Comparison of ENCODE assay signal across 15 cellular contexts in genomic region chr2:42010743-42011298, GRCh38. TPM values are rescaled to one million over a fixed set of nuclear protein-coding genes. Genes with fewer than 3 reads are reported as not detected.
A peak's percentile ranks its signal among the peaks of the same experiment; 100 is the strongest.
DNase-seq lines count a peak whose midpoint lies in the region; ATAC-seq and TF ChIP-seq lines count a peak whose summit lies in the region.
"Had no signal": no experiment of that assay in that cellular context is flagged by ENCODE, and none has a peak within 500 bp of the region (broad histone marks: within the 10 kb centered on the region; RNA-seq: fewer than 3 reads in every experiment).

No MANE protein-coding gene starts in this region.

- intact Hi-C loops in left ventricle myocardium superior (cut with micrococcal nuclease), result no loop called here
- intact Hi-C loops in left ventricle myocardium inferior (cut with micrococcal nuclease), result no loop called here
- intact Hi-C loops in transverse colon (cut with DNase I; ENCODE audit: low total_unique reads), result no loop called here

- H3K9me3 ChIP-seq in left ventricle myocardium inferior (replicated peaks) (no peaks in the 10 kb centered on the region), SK-N-SH (no peaks in the 10 kb centered on the region), transverse colon (no peaks in the 10 kb centered on the region)

- peak overlapping the region; percentile 48 for H3K27ac Mint-ChIP-seq in glutamatergic neuron (ENCODE audit: unreplicated experiment)
- H3K27ac Mint-ChIP-seq: activated naive CD4-positive, alpha-beta T cell treated with anti-CD3 and anti-CD28 coated beads for 36 hours had no signal

- H3K4me1 Mint-ChIP-seq in glutamatergic neuron (ENCODE audit: low read depth, unreplicated experiment), result peaks cover 11% of the 10 kb centered on the region

- no peak for TF ChIP-seq RAD21 in SK-N-SH (IDR thresholded peaks at IDR 0.05; ENCODE audit: low read length)

- no peak for DNase-seq in left ventricle myocardium superior
- DNase-seq in left ventricle myocardium inferior, result no peak
- DNase-seq in SK-N-SH, result no peak
- no peak for DNase-seq in glutamatergic neuron
- DNase-seq in T1000 (lab: John Stamatoyannopoulos, UW), result no peak
- DNase-seq in Kasumi-1 (lab: John Stamatoyannopoulos, UW), result no peak
- no peak for DNase-seq in transverse colon
- DNase-seq in C1 segment of cervical spinal cord (lab: John Stamatoyannopoulos, UW), result no peak
- DNase-seq: activated CD4-positive, CD25-positive, alpha-beta regulatory T cell treated with anti-CD3 and anti-CD28 coated beads, Interleukin-2, amount 50 U/mL, for 72 hours; activated naive CD4-positive, alpha-beta T cell treated with anti-CD3 and anti-CD28 coated beads for 36 hours; AML-193; effector memory CD4-positive, alpha-beta T cell; nucleus accumbens; stimulated activated CD4-positive, alpha-beta T cell treated with anti-CD3 and anti-CD28 coated beads, Interleukin-4, amount 100 ng/mL, for 4 hours had no signal

- POLR2A ChIA-PET in SK-N-SH (lab: Yijun Ruan, JAX), result no interaction called here

- H4K20me1 ChIP-seq in SK-N-SH (ENCODE audit: insufficient read depth), result no peaks in the 10 kb centered on the region

- no peak for TF ChIP-seq CTCF in left ventricle myocardium inferior (IDR thresholded peaks at IDR 0.05; ENCODE audit: borderline replicate concordance)
- TF ChIP-seq CTCF in SK-N-SH (IDR thresholded peaks at IDR 0.05), result no peak
- TF ChIP-seq CTCF in glutamatergic neuron (IDR thresholded peaks at IDR 0.05; ENCODE audit: partially characterized antibody, unreplicated experiment), result no peak
- TF ChIP-seq CTCF in transverse colon (IDR thresholded peaks at IDR 0.05), result no peak

- H3K4me2 ChIP-seq in SK-N-SH, result no peak overlapping the region

- ATAC-seq in left ventricle myocardium superior, result peak; percentile 25

- no peak overlapping the region for H3K9ac ChIP-seq in SK-N-SH

- no peak overlapping the region for H3K27ac ChIP-seq in left ventricle myocardium inferior (replicated peaks)
- H3K27ac ChIP-seq in SK-N-SH (ENCODE audit: low read depth in 2 of 2, low read length in 1 of 2), result no peak overlapping the region
- H3K27ac ChIP-seq in transverse colon, result no peak overlapping the region

- H3K36me3 Mint-ChIP-seq in glutamatergic neuron (ENCODE audit: unreplicated experiment), result peaks cover 9% of the 10 kb centered on the region
- H3K36me3 Mint-ChIP-seq: IgD-negative memory B cell had no signal

- no peak for TF ChIP-seq POLR2A in transverse colon (IDR thresholded peaks at IDR 0.05)

- H3K27me3 Mint-ChIP-seq in glutamatergic neuron (ENCODE audit: unreplicated experiment), result peaks cover 4% of the 10 kb centered on the region

- CTCF ChIA-PET in SK-N-SH (lab: Yijun Ruan, JAX), result interaction anchor here (0.7 to 2.1 kb wide), 4 partner anchors 8 to 76 kb away, joined by 3 to 7 read pairs (median 4); no protein-coding TSS in a partner anchor

- 81% methylated on average over 11 of the region's 11 CpGs for WGBS in SK-N-SH (ENCODE audit: low lambda C conversion rate)
- WGBS in transverse colon (ENCODE audit: low coverage in 1 of 2), 2 donors, result 82 to 93% methylated on average over 3 to 11 of the region's 11 CpGs

- no peak overlapping the region for H2AFZ ChIP-seq in SK-N-SH (ENCODE audit: low read depth)

- H3K36me3 ChIP-seq in left ventricle myocardium inferior (no peaks in the 10 kb centered on the region), SK-N-SH (replicated peaks in 1 of 2; ENCODE audit: control insufficient read depth in 1 of 2, insufficient read depth in 2 of 2, low read length in 1 of 2) (no peaks in the 10 kb centered on the region), transverse colon (no peaks in the 10 kb centered on the region)

- no peaks in the 10 kb centered on the region for H3K9me2 ChIP-seq in SK-N-SH

- H3K27me3 ChIP-seq in left ventricle myocardium inferior (ENCODE audit: low read depth), result no peaks in the 10 kb centered on the region
- H3K27me3 ChIP-seq in SK-N-SH (ENCODE audit: insufficient read depth), result no peaks in the 10 kb centered on the region
- H3K27me3 ChIP-seq in transverse colon, result no peaks in the 10 kb centered on the region

- H3K4me3 ChIP-seq in left ventricle myocardium inferior, result no peak overlapping the region
- no peak overlapping the region for H3K4me3 ChIP-seq in SK-N-SH (ENCODE audit: low read depth in 2 of 2, low read length in 1 of 2)
- no peak overlapping the region for H3K4me3 ChIP-seq in transverse colon

- H3F3A ChIP-seq in SK-N-SH (replicated peaks; ENCODE audit: insufficient read depth), result no peaks in the 10 kb centered on the region

- H3K9me3 Mint-ChIP-seq in glutamatergic neuron (ENCODE audit: unreplicated experiment), result peaks cover 16% of the 10 kb centered on the region
- H3K9me3 Mint-ChIP-seq: IgD-negative memory B cell had no signal

- no peak for TF ChIP-seq EP300 in SK-N-SH (IDR thresholded peaks at IDR 0.05; ENCODE audit: borderline replicate concordance in 1 of 2, low read depth in 1 of 2, low read length in 1 of 2)
- no peak for TF ChIP-seq EP300 in transverse colon (IDR thresholded peaks at IDR 0.05; ENCODE audit: low read depth)

- in situ Hi-C loops in transverse colon (cut with MboI; ENCODE audit: low pct_ligation_motif_present in 1 of 4, low pct_unique_long_range_greater_than_20kb in 1 of 4, low sequenced_read_pairs in 3 of 4), result no loop called here

- H3K79me2 ChIP-seq in SK-N-SH (ENCODE audit: insufficient read depth), result no peaks in the 10 kb centered on the region

- no peak overlapping the region for H3K4me3 Mint-ChIP-seq in glutamatergic neuron (ENCODE audit: unreplicated experiment)
- H3K4me3 Mint-ChIP-seq: activated naive CD4-positive, alpha-beta T cell treated with anti-CD3 and anti-CD28 coated beads for 36 hours had no signal

- H3K4me1 ChIP-seq in left ventricle myocardium inferior (peaks cover 5% of the 10 kb centered on the region), SK-N-SH (ENCODE audit: control insufficient read depth in 1 of 2, insufficient read depth in 2 of 2, low read depth in 1 of 2, low read length in 1 of 2) (peaks cover 3 to 11% of the 10 kb centered on the region in 2 experiments; a peak in 2 of 4 replicates), transverse colon (peaks cover 5 to 20% (median 12%) of the 10 kb centered on the region in 4 donors)

TF ChIP-seq in SK-N-SH, 30 proteins besides CTCF, POLR2A, EP300 and RAD21:
- TF ChIP-seq ZBTB33 (IDR thresholded peaks at IDR 0.05; ENCODE audit: borderline replicate concordance, low read depth) (no peak), CHD2 (IDR thresholded peaks at IDR 0.05; ENCODE audit: low read length, partially characterized antibody) (no peak), NFIC (IDR thresholded peaks at IDR 0.05; ENCODE audit: borderline replicate concordance) (peak; percentile 38; the same call in 1 of the 2 replicates)

RNA-seq across cellular contexts. Expression of gene PKDCC, which starts 37.0 kb away (rescaled TPM):
- total RNA-seq in left ventricle myocardium superior (77.1 TPM), left ventricle myocardium inferior (88.7 TPM), glutamatergic neuron (ENCODE audit: unreplicated experiment) (959 TPM), transverse colon (100 to 1,000 TPM in 1 of 4 donors, 10 to 100 TPM in 3; 60.6 to 108 (median 74.6) TPM)
- polyA plus RNA-seq in SK-N-SH (2012; rRNA removed), result 16.0 and 19.5 TPM in 2 replicates
- 6.9 and 10.5 TPM in 2 replicates for polyA plus RNA-seq in SK-N-SH (2012; cell fraction: cytosol; rRNA removed)
- polyA plus RNA-seq in SK-N-SH (2012; cell fraction: nucleus; rRNA removed), result 57.7 and 96.1 TPM in 2 replicates
- total RNA-seq: activated naive CD4-positive, alpha-beta T cell treated with anti-CD3 and anti-CD28 coated beads for 36 hours had no signal
- polyA plus RNA-seq: IgD-negative memory B cell had no signal
